8 cellular contexts compared by ENCODE assay signal in the genomic region with DNA sequence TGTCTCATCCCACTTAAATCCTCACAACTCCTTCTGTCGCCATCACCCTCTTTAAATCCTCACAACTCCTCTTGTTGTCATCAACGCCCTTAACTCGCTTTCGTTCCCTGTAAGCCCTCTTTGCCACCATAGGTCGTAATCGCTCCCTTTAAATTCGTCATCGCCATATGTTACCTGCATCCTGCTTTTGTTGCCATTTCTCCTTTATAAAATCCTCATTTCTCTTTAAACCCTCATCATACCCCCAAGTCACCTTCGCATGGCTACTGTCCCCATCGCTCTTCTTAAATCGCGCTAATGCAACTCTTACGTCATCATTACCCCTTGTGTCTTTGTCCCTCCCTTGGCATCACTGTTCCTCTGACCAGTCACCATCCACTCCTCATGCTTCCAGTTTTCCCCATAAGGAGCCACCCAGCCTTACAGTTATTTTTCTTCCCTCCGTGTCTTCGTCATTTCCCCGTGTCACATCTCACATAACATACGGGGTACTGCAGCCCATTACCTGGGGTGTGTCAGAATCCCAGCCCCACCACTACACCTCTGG. TPM values are rescaled to one million over a fixed set of nuclear protein-coding genes. Genes with fewer than 3 reads are reported as not detected.
DNase-seq lines count a peak whose midpoint lies in the region; ATAC-seq and TF ChIP-seq lines count a peak whose summit lies in the region.

No MANE protein-coding gene starts in this region.

- H3K27ac ChIP-seq in C4-2B (peak overlapping the region; percentile 66), Panc1 (ENCODE audit: low read length) (peak overlapping the region; percentile 85), cingulate gyrus (ENCODE audit: low read depth, low read length) (peak overlapping the region; percentile 10), mesodermal cell (ENCODE audit: low read depth, low read length, severe bottlenecking) (no peak overlapping the region), urinary bladder (ENCODE audit: low read depth) (no peak overlapping the region)

- H3K27me3 ChIP-seq in HAP-1 (ENCODE audit: low read depth): no peaks in the 10 kb centered on the region
- H3K27me3 ChIP-seq in Panc1 (ENCODE audit: control insufficient read depth, insufficient read depth, low read length): no peaks in the 10 kb centered on the region

- peak overlapping the region; percentile 74 for H3K4me3 ChIP-seq in HAP-1
- peak overlapping the region; percentile 80 to 98 for H3K4me3 ChIP-seq in Panc1 (ENCODE audit: low read depth in 2 of 2, low read length in 2 of 2)
- peak overlapping the region; percentile 81 for H3K4me3 ChIP-seq in mesodermal cell (ENCODE audit: extremely low read depth, insufficient read depth, low read length, poor library complexity, severe bottlenecking)
- peak overlapping the region; percentile 48 for H3K4me3 ChIP-seq in urinary bladder (ENCODE audit: low read depth, low read length)

- peak in 1 of 2 experiments; percentile 37 for DNase-seq in HAP-1 (ENCODE audit: low spot score in 2 of 2)
- DNase-seq in Panc1 (ENCODE audit: low read depth, low spot score): no peak

- H3K9me3 ChIP-seq in HAP-1 (no peaks in the 10 kb centered on the region), Panc1 (ENCODE audit: control insufficient read depth, insufficient read depth, low read depth, low read length) (no peaks in the 10 kb centered on the region), mesodermal cell (ENCODE audit: control insufficient read depth, low read length) (no peaks in the 10 kb centered on the region)

- no peak for TF ChIP-seq CTCF in C4-2B (conservative IDR thresholded peaks at IDR 0.05)
- TF ChIP-seq CTCF in Panc1 (IDR thresholded peaks at IDR 0.05): no peak

- in situ Hi-C loops in HAP-1 (cut with MboI; ENCODE audit: low sequenced_read_pairs): no loop called here
- in situ Hi-C loops in Panc1 (cut with HindIII; ENCODE audit: low pct_unique_long_range_greater_than_20kb, low sequenced_read_pairs): loop anchor here (10.0 to 25.0 kb wide), 2 partner anchors 424 to 1687 kb away; no protein-coding TSS in a partner anchor

- H3K36me3 ChIP-seq in HAP-1 (replicated peaks) (no peaks in the 10 kb centered on the region; the same call in 1 of the 2 replicates), Panc1 (ENCODE audit: control insufficient read depth, insufficient read depth, low read length) (no peaks in the 10 kb centered on the region; the same call in 1 of the 2 replicates), mesodermal cell (ENCODE audit: control insufficient read depth, insufficient read depth, low read length) (peaks cover 6% of the 10 kb centered on the region), urinary bladder (ENCODE audit: insufficient read depth) (no peaks in the 10 kb centered on the region)

- intact Hi-C loops in Panc1 (cut with micrococcal nuclease; ENCODE audit: unreplicated experiment): no loop called here

- POLR2A ChIA-PET in Panc1 (lab: Charles Lee): no interaction called here

- TSS peak; percentile 90 for BruUV-seq in Panc1 (replicated peaks; lab: Mats Ljungman, UMichigan)

- ATAC-seq in Panc1 (no peak), GM19328 (IDR thresholded peaks at IDR 0.05; ENCODE audit: unreplicated experiment) (no peak), HG02798 (IDR thresholded peaks at IDR 0.05; ENCODE audit: poor library complexity, unreplicated experiment) (no peak)

- H3K4me1 ChIP-seq in HAP-1 (peaks cover 9% of the 10 kb centered on the region), Panc1 (ENCODE audit: control insufficient read depth, insufficient read depth, low read length) (peaks cover 3% of the 10 kb centered on the region; the same call in 1 of the 2 replicates), mesodermal cell (ENCODE audit: control insufficient read depth, insufficient read depth, low read length, poor library complexity, severe bottlenecking) (no peaks in the 10 kb centered on the region), urinary bladder (ENCODE audit: insufficient read depth) (no peaks in the 10 kb centered on the region)

- CTCF ChIA-PET in Panc1 (lab: Charles Lee): no interaction called here

- WGBS in mesodermal cell (ENCODE audit: insufficient coverage in 2 of 2), 2 experiments: 17 to 19% methylated on average over 17 of the region's 17 CpGs
- 21% methylated on average over 17 of the region's 17 CpGs for WGBS in urinary bladder

RNA-seq across cellular contexts. Expression of gene PLD3, which starts 0.5 kb away (rescaled TPM):
- total RNA-seq in Panc1 (2021; ENCODE audit: unreplicated experiment): 81.8 TPM
- polyA plus RNA-seq in Panc1 (2012; ENCODE audit: insufficient read length): 166 TPM
- 445 TPM for polyA plus RNA-seq in mesodermal cell (2013, experiment 1 of 2)
- 367 TPM for polyA plus RNA-seq in mesodermal cell (2013, experiment 2 of 2)
- 133 TPM for total RNA-seq in urinary bladder
- 289 TPM for polyA plus RNA-seq in urinary bladder

RNA-seq across cellular contexts. Expression of gene C19orf47, which starts 0.8 kb away (rescaled TPM):
- 29.0 TPM for total RNA-seq in Panc1 (2021; ENCODE audit: unreplicated experiment)
- 36.8 TPM for polyA plus RNA-seq in Panc1 (2012; ENCODE audit: insufficient read length)
- 11.8 TPM for polyA plus RNA-seq in mesodermal cell (2013, experiment 1 of 2)
- 10.3 TPM for polyA plus RNA-seq in mesodermal cell (2013, experiment 2 of 2)
- 4.9 TPM for total RNA-seq in urinary bladder
- polyA plus RNA-seq in urinary bladder: 16.3 TPM

RNA-seq across cellular contexts. Expression of gene HIPK4, which starts 40.9 kb away (rescaled TPM):
- total RNA-seq in Panc1 (2021; ENCODE audit: unreplicated experiment) (0.13 TPM), urinary bladder (not detected)
- polyA plus RNA-seq in Panc1 (2012; ENCODE audit: insufficient read length): 0.15 TPM
- polyA plus RNA-seq in mesodermal cell (2013, experiment 1 of 2): 0.18 TPM
- polyA plus RNA-seq in mesodermal cell (2013, experiment 2 of 2): not detected
- polyA plus RNA-seq in urinary bladder: 0.20 TPM

Comparison
In these comparisons a context has a peak if more than half of its experiments do, and no peak if none do; other contexts are left out.
1. H3K27ac ChIP-seq: peak in C4-2B (single experiment), Panc1 (single experiment) and cingulate gyrus (single experiment); none in mesodermal cell (single experiment) and urinary bladder (single experiment).
2. Peak in every context shown above with its lines, with median percentiles within 50 percentile points of each other: H3K4me3 ChIP-seq.